1 cellular context compared by ENCODE assay signal in genomic region chr15:84980196-84981053, GRCh38.
TF ChIP-seq lines count a peak whose summit lies in the region.

No MANE protein-coding gene starts in this region.

TF ChIP-seq in K562, 482 proteins besides CTCF, POLR2A, EP300 and RAD21 (continued from another document and continues in another):
- no peak for TF ChIP-seq NR0B1 (IDR thresholded peaks at IDR 0.05; ENCODE audit: partially characterized antibody)
- TF ChIP-seq DDX20 (tag; IDR thresholded peaks at IDR 0.05; ENCODE audit: low read depth), result no peak
- peak; percentile 61 for TF ChIP-seq TAF9B (IDR thresholded peaks at IDR 0.05; ENCODE audit: partially characterized antibody)
- TF ChIP-seq ARID3B (CRISPR knock-in tag; IDR thresholded peaks at IDR 0.05; ENCODE audit: borderline replicate concordance), result no peak
- no peak for TF ChIP-seq CREB5 (CRISPR knock-in tag; IDR thresholded peaks at IDR 0.05)
- peak; percentile 21; the same call in 1 of the 2 replicates for TF ChIP-seq ATF7 (IDR thresholded peaks at IDR 0.05)
- peak; percentile 50 for TF ChIP-seq HNRNPLL (IDR thresholded peaks at IDR 0.05; ENCODE audit: low read depth, low read length, poor library complexity, severe bottlenecking)
- TF ChIP-seq HNRNPL (IDR thresholded peaks at IDR 0.05; ENCODE audit: low read depth, low read length), result no peak
- TF ChIP-seq MCM2 (IDR thresholded peaks at IDR 0.05; ENCODE audit: low read depth), result no peak
- peak; percentile 9 for TF ChIP-seq ZFP36 (IDR thresholded peaks at IDR 0.05; ENCODE audit: low read depth, low read length, partially characterized antibody)
- no peak for TF ChIP-seq ZNF311 (CRISPR knock-in tag; IDR thresholded peaks at IDR 0.05)
- TF ChIP-seq MNT (conservative IDR thresholded peaks at IDR 0.05), result peak; percentile 99 to 100
- no peak; the same call in 1 of the 2 replicates for TF ChIP-seq ZNF3 (CRISPR knock-in tag; IDR thresholded peaks at IDR 0.05)
- no peak for TF ChIP-seq LCOR (CRISPR knock-in tag; IDR thresholded peaks at IDR 0.05)
- no peak for TF ChIP-seq DEAF1 (CRISPR knock-in tag; IDR thresholded peaks at IDR 0.05)
- no peak for TF ChIP-seq RBM25 (IDR thresholded peaks at IDR 0.05; ENCODE audit: low read depth, low read length, severe bottlenecking)
- TF ChIP-seq NEUROD1 (IDR thresholded peaks at IDR 0.05; ENCODE audit: borderline replicate concordance, low read depth, low read length, partially characterized antibody), result peak; percentile 98
- TF ChIP-seq DACH1 (IDR thresholded peaks at IDR 0.05; ENCODE audit: partially characterized antibody), result peak; percentile 96
- no peak for TF ChIP-seq THRA (IDR thresholded peaks at IDR 0.05)
- TF ChIP-seq ZNF133 (CRISPR knock-in tag; IDR thresholded peaks at IDR 0.05), result no peak
- TF ChIP-seq CBX3 (IDR thresholded peaks at IDR 0.05; ENCODE audit: borderline replicate concordance in 1 of 2, low read length in 2 of 2), result peak in 1 of 2 experiments; percentile 83; a peak in 2 of 3 replicates
- no peak for TF ChIP-seq ETV6 (IDR thresholded peaks at IDR 0.05; ENCODE audit: borderline replicate concordance in 1 of 2, low read depth in 2 of 2, low read length in 1 of 2)
- no peak for TF ChIP-seq ETV6 (CRISPR knock-in tag; IDR thresholded peaks at IDR 0.05; ENCODE audit: borderline replicate concordance)
- peak; percentile 58 for TF ChIP-seq MYC (IDR thresholded peaks at IDR 0.05; ENCODE audit: low read depth, low read length)
- no peak for TF ChIP-seq MYC (CRISPR knock-in tag; IDR thresholded peaks at IDR 0.05; ENCODE audit: borderline replicate concordance, low read depth)
- no peak; a peak in 1 of 4 replicates for TF ChIP-seq NRF1 (conservative IDR thresholded peaks at IDR 0.05 in 1 of 2, IDR thresholded peaks at IDR 0.05 in 1 of 2)
- TF ChIP-seq ZNF140 (CRISPR knock-in tag; IDR thresholded peaks at IDR 0.05), result no peak
- TF ChIP-seq TRIM24 (IDR thresholded peaks at IDR 0.05), result peak in 1 of 2 experiments; percentile 47; a peak in 2 of 4 replicates
- TF ChIP-seq CCAR2 (IDR thresholded peaks at IDR 0.05; ENCODE audit: low read depth, low read length), result no peak
- TF ChIP-seq GTF2A2 (tag; IDR thresholded peaks at IDR 0.05), result no peak
- TF ChIP-seq PHF8 (IDR thresholded peaks at IDR 0.05; ENCODE audit: borderline replicate concordance, low read length), result peak; percentile 61; the same call in 1 of the 2 replicates
- no peak for TF ChIP-seq ZNF280B (CRISPR knock-in tag; IDR thresholded peaks at IDR 0.05)
- no peak for TF ChIP-seq ZBTB8A (IDR thresholded peaks at IDR 0.05; ENCODE audit: partially characterized antibody)
- peak; percentile 61 for TF ChIP-seq RNF2 (IDR thresholded peaks at IDR 0.05)
- peak; percentile 78 to 94 for TF ChIP-seq E2F6 (IDR thresholded peaks at IDR 0.05; ENCODE audit: borderline replicate concordance in 1 of 2, extremely low read depth in 1 of 2, insufficient read depth in 1 of 2, insufficient read length in 1 of 2, low read depth in 1 of 2, low read length in 1 of 2, poor library complexity in 1 of 2, severe bottlenecking in 1 of 2)
- TF ChIP-seq CREM (IDR thresholded peaks at IDR 0.05; ENCODE audit: low read depth), result peak; percentile 71
- no peak for TF ChIP-seq ATF4 (CRISPR knock-in tag; IDR thresholded peaks at IDR 0.05)
- TF ChIP-seq XRCC3 (IDR thresholded peaks at IDR 0.05), result no peak
- TF ChIP-seq FIP1L1 (IDR thresholded peaks at IDR 0.05; ENCODE audit: low read depth, low read length, poor library complexity, severe bottlenecking), result no peak
- TF ChIP-seq ZNF740 (CRISPR knock-in tag; IDR thresholded peaks at IDR 0.05), result peak; percentile 33; the same call in 1 of the 2 replicates
- no peak for TF ChIP-seq ZNF740 (tag; IDR thresholded peaks at IDR 0.05)
- peak; percentile 99 for TF ChIP-seq NKRF (IDR thresholded peaks at IDR 0.05; ENCODE audit: borderline replicate concordance)
- TF ChIP-seq ELF2 (CRISPR knock-in tag; IDR thresholded peaks at IDR 0.05), result no peak
- peak in 1 of 2 experiments; percentile 53; a peak in 1 of 4 replicates for TF ChIP-seq UBTF (IDR thresholded peaks at IDR 0.05; ENCODE audit: borderline replicate concordance in 1 of 2, low read depth in 2 of 2, low read length in 2 of 2)
